ENCODE assay signal across 8 cellular contexts in the genomic region with DNA sequence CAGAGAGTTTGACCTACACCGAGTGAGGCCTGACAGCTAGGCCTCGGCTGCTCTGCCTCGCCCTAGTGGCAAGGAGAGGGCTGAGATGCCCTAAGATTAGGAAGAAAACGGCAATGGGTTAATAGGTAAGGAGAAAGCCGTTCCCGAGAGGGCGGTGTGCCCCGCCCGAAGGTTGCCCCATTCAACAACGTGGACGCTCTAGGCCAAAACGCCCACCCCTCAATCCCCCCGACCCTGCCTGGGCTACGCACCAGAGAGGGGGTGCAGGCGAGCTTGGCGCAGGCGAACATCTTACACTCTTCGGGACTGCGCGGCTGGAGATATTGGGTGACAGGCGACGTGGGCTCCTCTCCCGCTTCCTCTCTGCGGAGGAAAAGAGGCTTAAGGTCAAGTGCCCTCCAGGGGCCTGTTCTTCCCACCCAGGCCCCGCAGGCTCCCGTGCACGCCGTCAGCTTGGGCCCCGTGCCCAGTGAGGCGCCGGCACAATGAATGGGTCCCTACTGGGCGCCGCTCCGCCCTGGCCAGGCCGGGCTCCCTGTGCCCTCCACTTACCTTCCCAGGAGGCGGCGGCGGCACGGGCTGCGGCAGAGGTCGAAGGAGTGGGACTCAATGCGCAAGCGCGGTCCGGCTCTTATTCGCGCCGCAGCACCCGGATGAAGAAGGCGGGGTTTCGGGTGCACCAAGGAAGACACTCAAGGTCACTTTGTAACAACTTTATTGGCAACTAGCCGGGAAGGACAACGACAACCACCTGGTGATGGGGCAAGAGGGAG. TPM values are rescaled to one million over a fixed set of nuclear protein-coding genes. Genes with fewer than 3 reads are reported as not detected.
DNase-seq lines count a peak whose midpoint lies in the region; ATAC-seq and TF ChIP-seq lines count a peak whose summit lies in the region.

Gene ATP5MC3, minus strand, starts transcription at position 607 of the 773 bp plus-strand sequence. Its CDS starts 317 bp downstream, at position 290.

- H3K4me2 ChIP-seq in GM23338, result peak within 1 kb of the TSS; percentile 83

- peak within 1 kb of the TSS; percentile 90 for H2AFZ ChIP-seq in GM23338

- H3K27me3 ChIP-seq in GM23338 (ENCODE audit: insufficient read depth) (no peaks in the 10 kb centered on the region), RWPE2 (ENCODE audit: insufficient read depth, poor library complexity, severe bottlenecking) (no peaks in the 10 kb centered on the region)

- H3K4me1 Mint-ChIP-seq in GM23338, result peaks cover 13% of the 10 kb centered on the region; the same call in 2 of the 3 replicates
- H3K4me1 Mint-ChIP-seq in activated T-helper 2 cell treated with anti-CD3 and anti-CD28 coated beads, Interferon-gamma antibody, Interleukin-2, Interleukin-4, amounts not matched to agents 10 μg/mL and 5 μg/mL and 100 μg/mL, durations not matched to agents 14 hours and 24 hours and 36 hours (ENCODE audit: low read depth), result peaks cover 21% of the 10 kb centered on the region
- peaks cover 19 to 30% of the 10 kb centered on the region in 2 donors for H3K4me1 Mint-ChIP-seq in natural killer cell treated with Interleukin-12 subunit alpha and Interleukin-12 subunit beta and Interleukin-15 and Interleukin-18, amount 100 ng/mL, for 72 hours (ENCODE audit: low read depth in 2 of 2)

- peaks cover 38% of the 10 kb centered on the region for H3K36me3 Mint-ChIP-seq in GM23338 (ENCODE audit: low read depth)
- H3K36me3 Mint-ChIP-seq in activated T-helper 2 cell treated with anti-CD3 and anti-CD28 coated beads, Interferon-gamma antibody, Interleukin-2, Interleukin-4, amounts not matched to agents 10 μg/mL and 5 μg/mL and 100 μg/mL, durations not matched to agents 14 hours and 24 hours and 36 hours (ENCODE audit: low read depth), result peaks cover 54% of the 10 kb centered on the region
- H3K36me3 Mint-ChIP-seq in natural killer cell treated with Interleukin-12 subunit alpha and Interleukin-12 subunit beta and Interleukin-15 and Interleukin-18, amount 100 ng/mL, for 72 hours, result peaks cover 37% of the 10 kb centered on the region

- H3K4me3 ChIP-seq in GM23338, result peak within 1 kb of the TSS; percentile 89
- H3K4me3 ChIP-seq in LNCaP clone FGC (ENCODE audit: low read depth, low read length), result peak within 1 kb of the TSS; percentile 91
- peak within 1 kb of the TSS; percentile 62 for H3K4me3 ChIP-seq in RWPE2 (ENCODE audit: severe bottlenecking)

- H3K4me1 ChIP-seq in GM23338 (ENCODE audit: insufficient read depth), result no peaks in the 10 kb centered on the region
- H3K4me1 ChIP-seq in RWPE2 (ENCODE audit: insufficient read depth, poor library complexity, severe bottlenecking), result no peaks in the 10 kb centered on the region

- no peaks in the 10 kb centered on the region for H3K9me3 Mint-ChIP-seq in GM23338
- H3K9me3 Mint-ChIP-seq in activated T-helper 2 cell treated with anti-CD3 and anti-CD28 coated beads, Interferon-gamma antibody, Interleukin-2, Interleukin-4, amounts not matched to agents 10 μg/mL and 5 μg/mL and 100 μg/mL, durations not matched to agents 14 hours and 24 hours and 36 hours, result peaks cover 6% of the 10 kb centered on the region
- H3K9me3 Mint-ChIP-seq in natural killer cell treated with Interleukin-12 subunit alpha and Interleukin-12 subunit beta and Interleukin-15 and Interleukin-18, amount 100 ng/mL, for 72 hours, result peaks cover 7% of the 10 kb centered on the region

- H3K4me3 Mint-ChIP-seq in GM23338, result peak within 1 kb of the TSS; percentile 87
- H3K4me3 Mint-ChIP-seq in activated T-helper 2 cell treated with anti-CD3 and anti-CD28 coated beads, Interferon-gamma antibody, Interleukin-2, Interleukin-4, amounts not matched to agents 10 μg/mL and 5 μg/mL and 100 μg/mL, durations not matched to agents 14 hours and 24 hours and 36 hours (ENCODE audit: low read depth), result peak within 1 kb of the TSS; percentile 86
- peak within 1 kb of the TSS; percentile 98 for H3K4me3 Mint-ChIP-seq in natural killer cell treated with Interleukin-12 subunit alpha and Interleukin-12 subunit beta and Interleukin-15 and Interleukin-18, amount 100 ng/mL, for 72 hours

- H3K36me3 ChIP-seq in GM23338 (ENCODE audit: insufficient read depth) (peaks cover 28% of the 10 kb centered on the region), RWPE2 (ENCODE audit: low read depth) (peaks cover 45% of the 10 kb centered on the region)

- peaks cover 3% of the 10 kb centered on the region for H3K27me3 Mint-ChIP-seq in GM23338 (ENCODE audit: insufficient read depth, low read depth, poor library complexity)
- H3K27me3 Mint-ChIP-seq in activated T-helper 2 cell treated with anti-CD3 and anti-CD28 coated beads, Interferon-gamma antibody, Interleukin-2, Interleukin-4, amounts not matched to agents 10 μg/mL and 5 μg/mL and 100 μg/mL, durations not matched to agents 14 hours and 24 hours and 36 hours (ENCODE audit: low read depth), result no peaks in the 10 kb centered on the region
- H3K27me3 Mint-ChIP-seq in natural killer cell treated with Interleukin-12 subunit alpha and Interleukin-12 subunit beta and Interleukin-15 and Interleukin-18, amount 100 ng/mL, for 72 hours, result peaks cover 0 to 3% of the 10 kb centered on the region in 2 donors

- H3K27ac Mint-ChIP-seq in GM23338, result peak within 1 kb of the TSS; percentile 91
- H3K27ac Mint-ChIP-seq in activated T-helper 2 cell treated with anti-CD3 and anti-CD28 coated beads, Interferon-gamma antibody, Interleukin-2, Interleukin-4, amounts not matched to agents 10 μg/mL and 5 μg/mL and 100 μg/mL, durations not matched to agents 14 hours and 24 hours and 36 hours, result peak within 1 kb of the TSS; percentile 98
- peak within 1 kb of the TSS; percentile 96 to 97 for H3K27ac Mint-ChIP-seq in natural killer cell treated with Interleukin-12 subunit alpha and Interleukin-12 subunit beta and Interleukin-15 and Interleukin-18, amount 100 ng/mL, for 72 hours

- H3K9me3 ChIP-seq in RWPE2 (ENCODE audit: severe bottlenecking), result no peaks in the 10 kb centered on the region

- intact Hi-C loops in activated T-helper 2 cell treated with anti-CD3 and anti-CD28 coated beads, Interferon-gamma antibody, Interleukin-2, Interleukin-4, amounts not matched to agents 10 μg/mL and 5 μg/mL and 100 μg/mL, durations not matched to agents 14 hours and 24 hours and 36 hours (cut with micrococcal nuclease), result loop anchor here (1.0 to 5.0 kb wide), 3 partner anchors 13 to 69 kb away; partner anchors contain the start of gene ATF2

- peak; percentile 96 for ATAC-seq in GM23338
- ATAC-seq in RWPE2 (ENCODE audit: low read depth), result peak; percentile 87
- peak; percentile 94 to 98 for ATAC-seq in natural killer cell treated with Interleukin-12 subunit alpha and Interleukin-12 subunit beta and Interleukin-15 and Interleukin-18, amount 100 ng/mL, for 72 hours
- ATAC-seq in stimulated activated naive CD8-positive, alpha-beta T cell treated with anti-CD3 and anti-CD28 coated beads, Interleukin-15, Interleukin-2, amounts not matched to agents 100 U/mL and 50 U/mL, for 24 hours, result peak; percentile 90

- peaks cover 22% of the 10 kb centered on the region for H3K79me2 ChIP-seq in GM23338 (replicated peaks; ENCODE audit: insufficient read depth)

- H3K27ac ChIP-seq in GM23338 (ENCODE audit: low read depth) (peak within 1 kb of the TSS; percentile 85), RWPE2 (ENCODE audit: poor library complexity, severe bottlenecking) (peak within 1 kb of the TSS; percentile 64)

- H3K9me2 ChIP-seq in GM23338 (ENCODE audit: insufficient read depth), result peaks cover 13% of the 10 kb centered on the region

- H3F3A ChIP-seq in GM23338 (replicated peaks; ENCODE audit: low read depth), result no peaks in the 10 kb centered on the region

- DNase-seq in EL (peak; percentile 94), GM23338 (ENCODE audit: low spot score) (peak; percentile 98), LNCaP clone FGC (ENCODE audit: low read depth) (peak; percentile 80), RWPE2 (ENCODE audit: low spot score) (peak; percentile 91), fibroblast of peridontal ligament (ENCODE audit: extremely low read depth) (peak; percentile 95)
- peak; percentile 90 for DNase-seq in activated T-helper 2 cell treated with anti-CD3 and anti-CD28 coated beads, Interferon-gamma antibody, Interleukin-2, Interleukin-4, amounts not matched to agents 10 μg/mL and 5 μg/mL and 100 μg/mL, durations not matched to agents 14 hours and 24 hours and 36 hours (ENCODE audit: low spot score)
- peak; percentile 95 for DNase-seq in natural killer cell treated with Interleukin-12 subunit alpha and Interleukin-12 subunit beta and Interleukin-15 and Interleukin-18, amount 100 ng/mL, for 72 hours (ENCODE audit: low spot score)
- peak; percentile 90 for DNase-seq in stimulated activated naive CD8-positive, alpha-beta T cell treated with anti-CD3 and anti-CD28 coated beads, Interleukin-15, Interleukin-2, amounts not matched to agents 100 U/mL and 50 U/mL, for 24 hours

- TF ChIP-seq CTCF in GM23338 (conservative IDR thresholded peaks at IDR 0.05; ENCODE audit: low read depth in 2 of 2), result no peak; a peak in 2 of 4 replicates
- TF ChIP-seq CTCF in LNCaP clone FGC (IDR thresholded peaks at IDR 0.05; ENCODE audit: control insufficient read depth, extremely low read depth, insufficient read depth), result no peak
- TF ChIP-seq CTCF in RWPE2 (IDR thresholded peaks at IDR 0.05; ENCODE audit: poor library complexity, severe bottlenecking), result peak; percentile 16

- H4K20me1 ChIP-seq in GM23338 (replicated peaks; ENCODE audit: insufficient read depth), result peaks cover 25% of the 10 kb centered on the region

TF ChIP-seq in GM23338, 12 proteins besides CTCF, POLR2A, EP300 and RAD21 (continues in another document):
- no peak for TF ChIP-seq ZNF114 (CRISPR knock-in tag; IDR thresholded peaks at IDR 0.05)
- no peak for TF ChIP-seq ZNF331 (CRISPR knock-in tag; IDR thresholded peaks at IDR 0.05; ENCODE audit: low read depth)

RNA-seq across cellular contexts. Expression of gene ATP5MC3, which starts in this region (rescaled TPM):
- total RNA-seq in GM23338 (2014; rRNA removed; shearing (Covaris generic)), result 185 and 189 TPM in 2 replicates
- 531 and 557 TPM in 2 replicates for polyA plus RNA-seq in GM23338 (2016; fragmentation: Nextera tagmentation; extraction: Ambion mirVana)
- total RNA-seq in activated T-helper 2 cell treated with anti-CD3 and anti-CD28 coated beads, Interferon-gamma antibody, Interleukin-2, Interleukin-4, amounts not matched to agents 10 μg/mL and 5 μg/mL and 100 μg/mL, durations not matched to agents 14 hours and 24 hours and 36 hours, result 417 and 424 TPM in 2 replicates
- total RNA-seq in natural killer cell treated with Interleukin-12 subunit alpha and Interleukin-12 subunit beta and Interleukin-15 and Interleukin-18, amount 100 ng/mL, for 72 hours, result 100 to 1,000 TPM; 226 to 254 TPM

Comparison
In these comparisons a context has a peak if more than half of its experiments do, and no peak if none do; other contexts are left out.
1. Peak in every context shown above with its lines: DNase-seq, ATAC-seq, H3K4me3 ChIP-seq and H3K27ac ChIP-seq.